15 cellular contexts compared by ENCODE assay signal in genomic region chr9:75993434-75993833, GRCh38.
A peak's percentile ranks its signal among the peaks of the same experiment; 100 is the strongest.
DNase-seq lines count a peak whose midpoint lies in the region; ATAC-seq, FAIRE-seq and TF ChIP-seq lines count a peak whose summit lies in the region.
"Had no signal": no experiment of that assay in that cellular context is flagged by ENCODE, and none has a peak within 500 bp of the region (broad histone marks: within the 10 kb centered on the region; RNA-seq: fewer than 3 reads in every experiment).

No MANE protein-coding gene starts in this region.

- no peak overlapping the region for H2AFZ ChIP-seq in HepG2 (ENCODE audit: low read length)

- no peaks in the 10 kb centered on the region for H3K36me3 ChIP-seq in HepG2 (replicated peaks in 1 of 2; ENCODE audit: control insufficient read depth in 1 of 2, insufficient read depth in 2 of 2, low read length in 2 of 2)
- H3K36me3 ChIP-seq: colonic mucosa, esophagus muscularis mucosa had no signal

- no peak overlapping the region for H3K4me2 ChIP-seq in HepG2 (ENCODE audit: low read depth, low read length)

- no peak for TF ChIP-seq RAD21 in HepG2 (CRISPR knock-in tag; IDR thresholded peaks at IDR 0.05)

- peaks cover 12% of the 10 kb centered on the region for H3K4me1 ChIP-seq in HepG2 (ENCODE audit: insufficient read depth, low read length)

- no peak for FAIRE-seq in HepG2 (lab: Jason Lieb, UNC)
- FAIRE-seq: islet of Langerhans had no signal

- 25% methylated on average over 3 of the region's 3 CpGs for WGBS in HepG2 (ENCODE audit: low lambda C conversion rate)

- BruUV-seq in HepG2 (replicated peaks; lab: Mats Ljungman, UMichigan), result no TSS peak

- H3K9ac ChIP-seq in HepG2 (ENCODE audit: insufficient read depth, low read depth, low read length), result no peak overlapping the region

- intact Hi-C loops in HepG2 (cut with micrococcal nuclease; ENCODE audit: unreplicated experiment), result no loop called here

- CTCF ChIA-PET in HepG2 (lab: Yijun Ruan, JAX; ENCODE audit: low intra/inter-chr PET ratio, low total read pairs), result no interaction called here

- no peaks in the 10 kb centered on the region for H3K79me2 ChIP-seq in HepG2 (ENCODE audit: insufficient read depth, low read length)

- POLR2A ChIA-PET in HepG2 (lab: Yijun Ruan, JAX), result no interaction called here

- H4K20me1 ChIP-seq in HepG2 (ENCODE audit: insufficient read depth, low read length), result no peaks in the 10 kb centered on the region; the same call in 1 of the 2 replicates

- H3K4me3 ChIP-seq in choroid plexus epithelial cell (ENCODE audit: low read depth, low read length) (no peak overlapping the region), HepG2 (replicated peaks in 1 of 3; ENCODE audit: insufficient read depth in 1 of 3, low read depth in 2 of 3, low read length in 3 of 3) (no peak overlapping the region)
- H3K4me3 ChIP-seq: colonic mucosa, esophagus muscularis mucosa had no signal

- DNase-seq in COLO829 (ENCODE audit: low spot score), result peak; percentile 81
- peak; percentile 12 for DNase-seq in LoVo (ENCODE audit: low spot score)
- peak; percentile 75 for DNase-seq in choroid plexus epithelial cell (ENCODE audit: low read depth)
- peak; percentile 33 for DNase-seq in HepG2 (ENCODE audit: low spot score)
- no peak for DNase-seq in DMS 273 (lab: John Stamatoyannopoulos, UW; ENCODE audit: unreplicated experiment)
- no peak for DNase-seq in NCI-H446 (lab: John Stamatoyannopoulos, UW)
- DNase-seq: activated CD8-positive, alpha-beta T cell treated with anti-CD3 and anti-CD28 coated beads for 36 hours; colonic mucosa; NCI-H146; NCI-H524; RPMI8226 had no signal

- H3K27me3 ChIP-seq in HepG2 (ENCODE audit: control insufficient read depth in 1 of 2, insufficient read depth in 2 of 2, low read length in 2 of 2), result no peaks in the 10 kb centered on the region
- H3K27me3 ChIP-seq: colonic mucosa, esophagus muscularis mucosa had no signal

- TF ChIP-seq CTCF in choroid plexus epithelial cell (conservative IDR thresholded peaks at IDR 0.05; ENCODE audit: low read depth, low read length) (no peak), HepG2 (CRISPR knock-in tag; IDR thresholded peaks at IDR 0.05) (no peak)

- no peak for TF ChIP-seq POLR2A in HepG2 (IDR thresholded peaks at IDR 0.05; ENCODE audit: insufficient read depth in 1 of 2, low read depth in 2 of 2, low read length in 2 of 2)

- TF ChIP-seq EP300 in HepG2 (IDR thresholded peaks at IDR 0.05; ENCODE audit: low read depth in 2 of 2, low read length in 2 of 2) (no peak), HepG2 (CRISPR knock-in tag; IDR thresholded peaks at IDR 0.05; ENCODE audit: borderline replicate concordance) (no peak)

- no peak overlapping the region for H3K27ac ChIP-seq in HepG2 (ENCODE audit: extremely low read length, insufficient read depth, low read length)
- H3K27ac ChIP-seq: colonic mucosa, esophagus muscularis mucosa had no signal

- H3K9me3 ChIP-seq in HepG2 (ENCODE audit: low read length), result no peaks in the 10 kb centered on the region
- H3K9me3 ChIP-seq: colonic mucosa, esophagus muscularis mucosa had no signal

- ATAC-seq in HepG2 (no peak), HG03460 (IDR thresholded peaks at IDR 0.05; ENCODE audit: unreplicated experiment) (no peak), HG02623 (IDR thresholded peaks at IDR 0.05; ENCODE audit: unreplicated experiment) (no peak)
- ATAC-seq: activated CD8-positive, alpha-beta T cell treated with anti-CD3 and anti-CD28 coated beads for 36 hours had no signal

- in situ Hi-C loops in HepG2 (cut with HindIII; ENCODE audit: extremely low pct_ligation_motif_present, low pct_unique_long_range_greater_than_20kb), result no loop called here

TF ChIP-seq in HepG2, 621 proteins besides CTCF, POLR2A, EP300 and RAD21:
- no peak for TF ChIP-seq ZNF782 (CRISPR knock-in tag; IDR thresholded peaks at IDR 0.05; ENCODE audit: borderline replicate concordance)
- TF ChIP-seq ZIK1 (CRISPR knock-in tag; IDR thresholded peaks at IDR 0.05; ENCODE audit: borderline replicate concordance, low read depth), result no peak
- no peak for TF ChIP-seq ZNF704 (CRISPR knock-in tag; IDR thresholded peaks at IDR 0.05; ENCODE audit: borderline replicate concordance)
- TF ChIP-seq ZNF770 (CRISPR knock-in tag; IDR thresholded peaks at IDR 0.05), result no peak
- no peak for TF ChIP-seq ZNF33B (CRISPR knock-in tag; IDR thresholded peaks at IDR 0.05)
- no peak for TF ChIP-seq PTBP1 (IDR thresholded peaks at IDR 0.05; ENCODE audit: low read depth, low read length, poor library complexity, severe bottlenecking)
- no peak for TF ChIP-seq MAFF (IDR thresholded peaks at IDR 0.05; ENCODE audit: low read depth, low read length)
- no peak for TF ChIP-seq ZNF367 (CRISPR knock-in tag; IDR thresholded peaks at IDR 0.05; ENCODE audit: borderline replicate concordance)
TF ChIP-seq in HepG2: peak in this region for 0.

Comparison
In these comparisons a context has a peak if more than half of its experiments do, and no peak if none do; other contexts are left out.
1. DNase-seq: peak in COLO829 (single experiment), LoVo (single experiment), choroid plexus epithelial cell (single experiment) and HepG2 (single experiment); none in DMS 273 (single experiment) and NCI-H446 (0 of 2).